18 cellular contexts compared by ENCODE assay signal in the genomic region with DNA sequence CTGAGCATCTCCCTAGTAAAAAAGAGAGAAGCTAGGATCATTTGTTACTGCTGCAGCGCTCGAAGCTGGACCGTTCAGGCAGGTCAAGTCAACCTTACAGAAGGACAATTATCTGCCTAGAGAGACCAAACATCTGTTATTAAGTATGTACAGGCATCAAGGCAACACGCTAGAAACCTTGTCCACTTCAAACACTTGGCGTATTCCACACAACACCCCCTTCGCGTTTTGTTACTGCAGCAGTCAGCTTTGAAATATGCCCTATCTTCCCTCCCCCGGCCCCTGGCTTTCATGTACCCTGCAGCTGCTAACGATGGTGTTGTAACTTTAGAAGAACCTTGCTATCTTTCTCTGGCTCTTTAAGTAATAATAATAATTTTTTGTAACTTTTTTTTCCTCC.
"Had no signal": no experiment of that assay in that cellular context is flagged by ENCODE, and none has a peak within 500 bp of the region (broad histone marks: within the 10 kb centered on the region; RNA-seq: fewer than 3 reads in every experiment).

No MANE protein-coding gene starts in this region.

- H3K36me3 Mint-ChIP-seq: immature natural killer cell; naive thymus-derived CD8-positive, alpha-beta T cell; stimulated activated memory B cell treated with anti-CD40 and anti-IgM and Interleukin-4, amounts not matched to agents 10 μg/mL and 1 μg/mL and 100 μg/mL, for 72 hours had no signal

- H3K4me3 Mint-ChIP-seq: central memory CD8-positive, alpha-beta T cell; immature natural killer cell; naive thymus-derived CD8-positive, alpha-beta T cell; stimulated activated memory B cell treated with anti-CD40 and anti-IgM and Interleukin-4, amounts not matched to agents 10 μg/mL and 1 μg/mL and 100 μg/mL, for 72 hours; stimulated activated naive CD8-positive, alpha-beta T cell treated with anti-CD3 and anti-CD28 coated beads, Interleukin-15, Interleukin-2, amounts not matched to agents 100 ng/mL and 50 ng/mL, for 24 hours had no signal

- H3K4me1 Mint-ChIP-seq: central memory CD8-positive, alpha-beta T cell; immature natural killer cell; naive thymus-derived CD8-positive, alpha-beta T cell; stimulated activated memory B cell treated with anti-CD40 and anti-IgM and Interleukin-4, amounts not matched to agents 10 μg/mL and 1 μg/mL and 100 μg/mL, for 72 hours had no signal

- H3K27me3 Mint-ChIP-seq: central memory CD8-positive, alpha-beta T cell; naive thymus-derived CD8-positive, alpha-beta T cell; stimulated activated memory B cell treated with anti-CD40 and anti-IgM and Interleukin-4, amounts not matched to agents 10 μg/mL and 1 μg/mL and 100 μg/mL, for 72 hours; stimulated activated naive CD8-positive, alpha-beta T cell treated with anti-CD3 and anti-CD28 coated beads, Interleukin-15, Interleukin-2, amounts not matched to agents 100 ng/mL and 50 ng/mL, for 24 hours had no signal

- H3K9me3 ChIP-seq: esophagus muscularis mucosa, mucosa of descending colon, right atrium auricular region, tibial artery, upper lobe of left lung had no signal

- H3K9me3 Mint-ChIP-seq: central memory CD8-positive, alpha-beta T cell; stimulated activated naive CD8-positive, alpha-beta T cell treated with anti-CD3 and anti-CD28 coated beads, Interleukin-15, Interleukin-2, amounts not matched to agents 100 ng/mL and 50 ng/mL, for 24 hours had no signal

- H3K36me3 ChIP-seq: esophagus muscularis mucosa, right atrium auricular region, tibial artery, upper lobe of left lung had no signal

- H3K4me1 ChIP-seq: esophagus muscularis mucosa, right atrium auricular region, tibial artery, upper lobe of left lung had no signal

- DNase-seq: effector memory CD4-positive, alpha-beta T cell; foreskin fibroblast; immature natural killer cell; kidney; left cardiac atrium; mammary epithelial cell; mucosa of descending colon; naive thymus-derived CD8-positive, alpha-beta T cell; posterior cingulate gyrus; stimulated activated CD4-positive, alpha-beta T cell treated with anti-CD3 and anti-CD28 coated beads, Interleukin-4, amount 100 ng/mL, for 1 hour; tibial artery; upper lobe of left lung had no signal

- H3K27me3 ChIP-seq: right atrium auricular region, tibial artery, upper lobe of left lung had no signal

- H3K4me3 ChIP-seq: esophagus muscularis mucosa, mucosa of descending colon, right atrium auricular region, tibial artery, upper lobe of left lung had no signal

- H3K27ac Mint-ChIP-seq: immature natural killer cell; naive thymus-derived CD8-positive, alpha-beta T cell; stimulated activated memory B cell treated with anti-CD40 and anti-IgM and Interleukin-4, amounts not matched to agents 10 μg/mL and 1 μg/mL and 100 μg/mL, for 72 hours; stimulated activated naive CD8-positive, alpha-beta T cell treated with anti-CD3 and anti-CD28 coated beads, Interleukin-15, Interleukin-2, amounts not matched to agents 100 ng/mL and 50 ng/mL, for 24 hours had no signal

- ATAC-seq: left cardiac atrium; mucosa of descending colon; naive thymus-derived CD8-positive, alpha-beta T cell; stimulated activated memory B cell treated with anti-CD40 and anti-IgM and Interleukin-4, amounts not matched to agents 10 μg/mL and 1 μg/mL and 100 μg/mL, for 72 hours had no signal

- H3K27ac ChIP-seq: epithelial cell of prostate, esophagus muscularis mucosa, right atrium auricular region, tibial artery, upper lobe of left lung had no signal
